Comparison of ENCODE assay signal across 14 cellular contexts in the genomic region with DNA sequence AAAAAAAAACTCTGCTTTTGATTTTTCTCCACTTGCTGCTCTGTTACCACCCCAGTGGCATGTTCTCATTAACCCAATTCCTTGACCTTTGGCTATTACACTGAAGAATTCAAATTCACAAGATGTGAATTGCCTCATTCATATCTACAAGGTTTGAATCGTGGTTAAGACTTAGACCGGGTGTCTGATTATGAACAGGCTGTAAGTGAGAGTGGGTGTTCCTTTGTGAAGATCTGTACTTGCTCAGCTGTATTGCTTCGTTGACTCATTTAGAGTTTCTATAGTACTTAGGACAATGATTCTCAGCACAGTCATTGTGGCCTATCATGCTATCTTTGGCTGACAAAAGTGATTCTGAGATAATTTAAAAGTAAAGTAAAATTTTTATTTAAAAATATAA. TPM values are rescaled to one million over a fixed set of nuclear protein-coding genes. Genes with fewer than 3 reads are reported as not detected.
DNase-seq lines count a peak whose midpoint lies in the region; ATAC-seq and TF ChIP-seq lines count a peak whose summit lies in the region.
"Had no signal": no experiment of that assay in that cellular context is flagged by ENCODE, and none has a peak within 500 bp of the region (broad histone marks: within the 10 kb centered on the region; RNA-seq: fewer than 3 reads in every experiment).

No MANE protein-coding gene starts in this region.

- peak in 1 of 2 donors; percentile 13 for TF ChIP-seq EP300 in tibial nerve (IDR thresholded peaks at IDR 0.05)

- TF ChIP-seq POLR2A in tibial nerve (IDR thresholded peaks at IDR 0.05) = no peak

- no peak for TF ChIP-seq CTCF in GM13976 (IDR thresholded peaks at IDR 0.05; ENCODE audit: borderline replicate concordance, control extremely low read depth, extremely low read depth, insufficient read depth, missing control alignments)
- TF ChIP-seq CTCF in fibroblast of the aortic adventitia (IDR thresholded peaks at IDR 0.05; ENCODE audit: insufficient read depth, low read length) = no peak
- TF ChIP-seq CTCF in tibial nerve (IDR thresholded peaks at IDR 0.05) = no peak
- TF ChIP-seq CTCF in BE2C (IDR thresholded peaks at IDR 0.05; ENCODE audit: low read depth, low read length) = no peak

- intact Hi-C loops in sciatic nerve (cut with DNase I) = no loop called here

- H3K27me3 ChIP-seq in tibial nerve = no peaks in the 10 kb centered on the region
- H3K27me3 ChIP-seq in BE2C = no peaks in the 10 kb centered on the region
- H3K27me3 ChIP-seq: pancreas had no signal

- H3K4me3 ChIP-seq in fibroblast of the aortic adventitia (ENCODE audit: low read depth, low read length) (no peak overlapping the region), tibial nerve (no peak overlapping the region), BE2C (ENCODE audit: low read depth, low read length) (no peak overlapping the region)
- H3K4me3 ChIP-seq: pancreas had no signal

- whole genome bisulfite sequencing in tibial nerve, 2 donors = 28 to 37% methylated on average over 3 of the region's 3 CpGs

- no peaks in the 10 kb centered on the region for H3K9me3 ChIP-seq in tibial nerve
- no peaks in the 10 kb centered on the region for H3K9me3 ChIP-seq in BE2C
- H3K9me3 ChIP-seq: pancreas had no signal

- H3K27ac ChIP-seq in tibial nerve = peak overlapping the region in 1 of 4 donors; percentile 13
- H3K27ac ChIP-seq: HL-60, pancreas had no signal

- H3K4me1 ChIP-seq in tibial nerve (peaks cover 0 to 6% (median 3%) of the 10 kb centered on the region in 4 donors), BE2C (no peaks in the 10 kb centered on the region)
- H3K4me1 ChIP-seq: pancreas had no signal

- H3K36me3 ChIP-seq in tibial nerve (no peaks in the 10 kb centered on the region), BE2C (no peaks in the 10 kb centered on the region)
- H3K36me3 ChIP-seq: pancreas had no signal

- ATAC-seq in GM21423 (IDR thresholded peaks at IDR 0.05; ENCODE audit: unreplicated experiment) = peak; percentile 59
- ATAC-seq in HG03442 (IDR thresholded peaks at IDR 0.05; ENCODE audit: unreplicated experiment) = peak; percentile 98
- no peak for ATAC-seq in sciatic nerve
- ATAC-seq: pancreas, Right ventricle myocardium inferior had no signal

- in situ Hi-C loops in GM13976 (cut with MboI; ENCODE audit: low sequenced_read_pairs, unreplicated experiment) = no loop called here

- DNase-seq in GM13976 (ENCODE audit: low spot score) (peak; percentile 50), fibroblast of the aortic adventitia (ENCODE audit: low read depth) (peak; percentile 24), tibial nerve (ENCODE audit: low spot score in 2 of 2) (no peak), SW480 (ENCODE audit: low spot score) (no peak), sciatic nerve (ENCODE audit: low spot score) (no peak), BE2C (no peak)
- DNase-seq: activated CD4-positive, alpha-beta T cell treated with anti-CD3 and anti-CD28 coated beads for 4 hours; COR-L47; NCI-H1417; pancreas had no signal

RNA-seq across cellular contexts. Expression of gene DNM3, which starts 36.4 kb away (rescaled TPM):
- total RNA-seq in fibroblast of the aortic adventitia (ENCODE audit: low replicate concordance) (2.0 and 2.1 TPM in 2 replicates), tibial nerve (10 to 100 TPM in 3 of 4 donors, 1 to 10 TPM in 1; 9.8 to 15.3 (median 12.3) TPM), sciatic nerve (16.4 TPM)
- 0.85 TPM for polyA plus RNA-seq in BE2C (2012; ENCODE audit: insufficient read depth, insufficient read length, low read depth)

Comparison
In these comparisons a context has a peak if more than half of its experiments do, and no peak if none do; other contexts are left out.
1. DNase-seq: peak in GM13976 (single experiment) and fibroblast of the aortic adventitia (single experiment); none in tibial nerve (0 of 2), SW480 (single experiment), sciatic nerve (single experiment) and BE2C (single experiment).